Comparison of ENCODE assay signal across 28 cellular contexts in the genomic region with DNA sequence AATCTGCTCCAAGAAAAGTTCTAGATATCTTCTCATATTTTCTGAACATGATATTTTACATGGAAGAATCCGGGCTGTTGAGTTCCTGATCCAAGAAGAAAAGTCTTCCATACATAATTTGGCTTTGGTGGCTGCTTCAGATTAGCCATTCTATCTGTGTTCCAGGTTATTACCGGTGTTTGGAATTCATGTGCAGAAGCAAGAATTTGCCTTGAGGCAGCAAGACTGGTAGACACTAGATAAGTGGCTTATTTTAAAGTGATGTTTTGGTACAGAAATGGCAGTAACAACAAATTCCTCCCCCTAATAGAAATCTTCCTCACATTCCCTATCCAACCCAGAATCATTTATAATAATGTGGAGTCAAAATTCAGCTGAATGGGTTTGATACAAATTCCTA. TPM values are rescaled to one million over a fixed set of nuclear protein-coding genes. Genes with fewer than 3 reads are reported as not detected.
"Had no signal": no experiment of that assay in that cellular context is flagged by ENCODE, and none has a peak within 500 bp of the region (broad histone marks: within the 10 kb centered on the region; RNA-seq: fewer than 3 reads in every experiment).

No MANE protein-coding gene starts in this region.

- H3K4me3 ChIP-seq: thoracic aorta had no signal

- H3K27ac Mint-ChIP-seq: activated CD8-positive, alpha-beta memory T cell treated with anti-CD3 and anti-CD28 coated beads, Interleukin-2, amount 10 ng/mL, durations not matched to agents 7 days and 5 days; activated CD8-positive, alpha-beta T cell treated with anti-CD3 and anti-CD28 coated beads, Interleukin-2, amount 10 ng/mL, durations not matched to agents 7 days and 5 days; activated naive CD4-positive, alpha-beta T cell treated with anti-CD3 and anti-CD28 coated beads, Interleukin-2, amount 50 U/mL, for 24 hours; activated naive CD8-positive, alpha-beta T cell treated with anti-CD3 and anti-CD28 coated beads, Interleukin-2, amount 50 U/mL, for 24 hours; activated T-helper 2 cell treated with anti-CD3 and anti-CD28 coated beads, Interferon-gamma antibody, Interleukin-2, Interleukin-4, amounts not matched to agents 10 μg/mL and 5 μg/mL and 100 μg/mL, durations not matched to agents 14 hours and 24 hours and 36 hours; memory B cell; natural killer cell; stimulated activated effector memory CD8-positive, alpha-beta T cell treated with anti-CD3 and anti-CD28 coated beads, Interleukin-12 subunit alpha, Interleukin-12 subunit beta, amount 100 ng/mL, for 72 hours; stimulated activated naive CD8-positive, alpha-beta T cell treated with anti-CD3 and anti-CD28 coated beads, Interleukin-15, Interleukin-2, amounts not matched to agents 100 ng/mL and 50 ng/mL, for 24 hours; type B pancreatic cell; WTC11 had no signal

- H3K27ac ChIP-seq: thoracic aorta had no signal

- H3K9me3 ChIP-seq: thoracic aorta had no signal

- H3K4me3 Mint-ChIP-seq: activated CD8-positive, alpha-beta memory T cell treated with anti-CD3 and anti-CD28 coated beads, Interleukin-2, amount 10 ng/mL, durations not matched to agents 7 days and 5 days; activated CD8-positive, alpha-beta T cell treated with anti-CD3 and anti-CD28 coated beads, Interleukin-2, amount 10 ng/mL, durations not matched to agents 7 days and 5 days; activated naive CD4-positive, alpha-beta T cell treated with anti-CD3 and anti-CD28 coated beads, Interleukin-2, amount 50 U/mL, for 24 hours; activated naive CD8-positive, alpha-beta T cell treated with anti-CD3 and anti-CD28 coated beads, Interleukin-2, amount 50 U/mL, for 24 hours; memory B cell; natural killer cell; stimulated activated effector memory CD8-positive, alpha-beta T cell treated with anti-CD3 and anti-CD28 coated beads, Interleukin-12 subunit alpha, Interleukin-12 subunit beta, amount 100 ng/mL, for 72 hours; stimulated activated naive CD8-positive, alpha-beta T cell treated with anti-CD3 and anti-CD28 coated beads, Interleukin-15, Interleukin-2, amounts not matched to agents 100 ng/mL and 50 ng/mL, for 24 hours; type B pancreatic cell; WTC11 had no signal

- H3K36me3 Mint-ChIP-seq: activated CD8-positive, alpha-beta memory T cell treated with anti-CD3 and anti-CD28 coated beads, Interleukin-2, amount 10 ng/mL, durations not matched to agents 7 days and 5 days; memory B cell; natural killer cell; stimulated activated effector memory CD8-positive, alpha-beta T cell treated with anti-CD3 and anti-CD28 coated beads, Interleukin-12 subunit alpha, Interleukin-12 subunit beta, amount 100 ng/mL, for 72 hours; type B pancreatic cell; WTC11 had no signal

- DNase-seq: activated CD4-positive, alpha-beta T cell treated with anti-CD3 and anti-CD28 coated beads for 1 hour; activated CD4-positive, alpha-beta T cell treated with anti-CD3 and anti-CD28 coated beads, Interleukin-2, amount 50 U/mL, for 1 hour; activated CD8-positive, alpha-beta memory T cell treated with anti-CD3 and anti-CD28 coated beads, Interleukin-2, amount 10 ng/mL, durations not matched to agents 7 days and 5 days; activated CD8-positive, alpha-beta T cell treated with anti-CD3 and anti-CD28 coated beads, Interleukin-2, amount 10 ng/mL, durations not matched to agents 7 days and 5 days; activated naive CD8-positive, alpha-beta T cell treated with anti-CD3 and anti-CD28 coated beads, Interleukin-2, amount 50 U/mL, for 24 hours; activated T-cell treated with anti-CD3 and anti-CD28 coated beads, Interleukin-2, amount 50 U/mL, for 48 hours; amygdala; caudate nucleus; cortex of kidney; foreskin fibroblast; head of caudate nucleus; hippocampal formation; kidney; left colon; natural killer cell; retina; small intestine; stimulated activated CD4-positive, alpha-beta T cell treated with anti-CD3 and anti-CD28 coated beads, Interleukin-4, amount 100 ng/mL, for 24 hours; T-helper 2 cell had no signal

- ATAC-seq: activated CD8-positive, alpha-beta memory T cell treated with anti-CD3 and anti-CD28 coated beads, Interleukin-2, amount 10 ng/mL, durations not matched to agents 7 days and 5 days; activated CD8-positive, alpha-beta T cell treated with anti-CD3 and anti-CD28 coated beads, Interleukin-2, amount 10 ng/mL, durations not matched to agents 7 days and 5 days; activated naive CD8-positive, alpha-beta T cell treated with anti-CD3 and anti-CD28 coated beads, Interleukin-2, amount 50 U/mL, for 24 hours; left colon; natural killer cell; sciatic nerve; stimulated activated effector memory CD8-positive, alpha-beta T cell treated with anti-CD3 and anti-CD28 coated beads, Interleukin-12 subunit alpha, Interleukin-12 subunit beta, amount 100 ng/mL, for 72 hours; WTC11 had no signal

- H3K4me1 Mint-ChIP-seq: activated CD8-positive, alpha-beta memory T cell treated with anti-CD3 and anti-CD28 coated beads, Interleukin-2, amount 10 ng/mL, durations not matched to agents 7 days and 5 days; activated naive CD4-positive, alpha-beta T cell treated with anti-CD3 and anti-CD28 coated beads, Interleukin-2, amount 50 U/mL, for 24 hours; activated naive CD8-positive, alpha-beta T cell treated with anti-CD3 and anti-CD28 coated beads, Interleukin-2, amount 50 U/mL, for 24 hours; memory B cell; natural killer cell; stimulated activated effector memory CD8-positive, alpha-beta T cell treated with anti-CD3 and anti-CD28 coated beads, Interleukin-12 subunit alpha, Interleukin-12 subunit beta, amount 100 ng/mL, for 72 hours had no signal

- H3K36me3 ChIP-seq: thoracic aorta had no signal

- H3K27me3 Mint-ChIP-seq: activated CD8-positive, alpha-beta memory T cell treated with anti-CD3 and anti-CD28 coated beads, Interleukin-2, amount 10 ng/mL, durations not matched to agents 7 days and 5 days; activated naive CD8-positive, alpha-beta T cell treated with anti-CD3 and anti-CD28 coated beads, Interleukin-2, amount 50 U/mL, for 24 hours; memory B cell; type B pancreatic cell had no signal

- H3K9me3 Mint-ChIP-seq: activated naive CD8-positive, alpha-beta T cell treated with anti-CD3 and anti-CD28 coated beads, Interleukin-2, amount 50 U/mL, for 24 hours; activated T-helper 2 cell treated with anti-CD3 and anti-CD28 coated beads, Interferon-gamma antibody, Interleukin-2, Interleukin-4, amounts not matched to agents 10 μg/mL and 5 μg/mL and 100 μg/mL, durations not matched to agents 14 hours and 24 hours and 36 hours; memory B cell; natural killer cell; stimulated activated naive CD8-positive, alpha-beta T cell treated with anti-CD3 and anti-CD28 coated beads, Interleukin-15, Interleukin-2, amounts not matched to agents 100 ng/mL and 50 ng/mL, for 24 hours; WTC11 had no signal

RNA-seq across cellular contexts. Expression of gene MITF, which starts 29.2 kb away (rescaled TPM):
- total RNA-seq: activated CD8-positive, alpha-beta memory T cell treated with anti-CD3 and anti-CD28 coated beads, Interleukin-2, amount 10 ng/mL, durations not matched to agents 7 days and 5 days; activated CD8-positive, alpha-beta T cell treated with anti-CD3 and anti-CD28 coated beads, Interleukin-2, amount 10 ng/mL, durations not matched to agents 7 days and 5 days had no signal
